In the genomic region with DNA sequence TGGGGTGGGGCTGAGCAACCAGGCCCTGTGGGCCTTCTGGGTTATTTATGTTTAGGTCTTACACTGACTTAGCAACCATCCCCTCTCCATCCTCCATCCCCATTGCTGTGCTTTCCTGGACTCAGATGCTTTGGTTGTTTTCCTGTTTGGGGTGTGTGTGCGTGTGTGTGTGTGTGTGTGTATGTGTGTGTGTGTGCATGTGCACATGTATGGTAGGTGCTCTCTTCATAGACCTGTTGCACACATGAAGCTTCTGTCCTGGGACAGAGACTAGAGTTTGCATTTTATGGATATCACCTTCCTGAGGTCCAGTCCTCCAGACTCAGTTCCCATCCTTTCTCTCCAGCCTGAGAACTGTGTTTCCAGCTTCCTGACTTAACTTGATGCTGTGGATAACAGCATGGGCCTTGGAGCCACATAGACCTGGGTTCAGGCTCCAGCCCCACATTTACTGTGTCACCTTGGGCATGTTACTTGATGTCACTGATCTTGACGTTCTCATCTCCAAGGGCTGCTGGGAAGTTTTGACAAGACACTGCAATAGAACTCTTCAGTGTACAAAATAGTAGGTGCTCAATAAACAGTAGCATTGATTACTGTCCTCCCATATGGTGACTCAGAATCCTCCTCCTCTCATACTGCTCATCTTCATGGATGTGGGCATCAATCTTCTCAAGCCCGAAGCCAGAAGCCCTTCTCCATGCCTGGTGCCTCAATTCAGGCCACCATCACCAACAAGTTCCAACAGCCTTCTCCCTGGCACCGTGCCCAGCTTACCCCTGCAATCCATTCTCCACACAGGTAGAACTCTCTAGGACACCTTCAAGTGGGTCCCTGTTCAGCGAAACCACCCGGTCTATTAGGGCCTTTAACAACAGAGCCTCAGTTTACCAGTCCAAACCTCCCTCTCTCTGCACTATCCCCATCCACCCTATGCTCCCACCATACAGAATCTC, we compare ENCODE assay signal across 12 cellular contexts.
DNase-seq lines count a peak whose midpoint lies in the region; ATAC-seq, FAIRE-seq and TF ChIP-seq lines count a peak whose summit lies in the region.
"Had no signal": no experiment of that assay in that cellular context is flagged by ENCODE, and none has a peak within 500 bp of the region (broad histone marks: within the 10 kb centered on the region; RNA-seq: fewer than 3 reads in every experiment).

No MANE protein-coding gene starts in this region.

- TF ChIP-seq POLR2A in adrenal gland (IDR thresholded peaks at IDR 0.05): no peak

- H3K9me3 ChIP-seq in astrocyte (ENCODE audit: insufficient read depth, low read depth, low read length) (no peaks in the 10 kb centered on the region), Karpas-422 (ENCODE audit: low read length) (no peaks in the 10 kb centered on the region), lower lobe of right lung (no peaks in the 10 kb centered on the region), adrenal gland (replicated peaks in 1 of 3) (no peaks in the 10 kb centered on the region)
- H3K9me3 ChIP-seq: esophagus muscularis mucosa, right atrium auricular region had no signal

- FAIRE-seq in astrocyte (lab: Jason Lieb, UNC): no peak

- intact Hi-C loops in lower lobe of right lung (cut with DNase I) (no loop called here), adrenal gland (cut with DNase I) (no loop called here)

- no peaks in the 10 kb centered on the region for H3K9me3 Mint-ChIP-seq in astrocyte (ENCODE audit: unreplicated experiment)
- no peaks in the 10 kb centered on the region for H3K9me3 Mint-ChIP-seq in naive thymus-derived CD8-positive, alpha-beta T cell
- H3K9me3 Mint-ChIP-seq: activated T-cell treated with anti-CD3 and anti-CD28 coated beads, Interleukin-2, amount 50 U/mL, for 4 hours had no signal

- no peak overlapping the region for H3K27ac ChIP-seq in astrocyte (ENCODE audit: low read depth, low read length)
- H3K27ac ChIP-seq in Karpas-422 (ENCODE audit: low read length): no peak overlapping the region
- H3K27ac ChIP-seq in lower lobe of right lung: no peak overlapping the region
- H3K27ac ChIP-seq in adrenal gland: no peak overlapping the region
- H3K27ac ChIP-seq: esophagus muscularis mucosa, right atrium auricular region had no signal

- WGBS in adrenal gland, 4 donors: 91 to 94% (median 92%) methylated on average over 6 of the region's 6 CpGs

- H3K79me2 ChIP-seq in astrocyte (ENCODE audit: insufficient read depth, low read length): peaks cover 6% of the 10 kb centered on the region
- H3K79me2 ChIP-seq in Karpas-422 (ENCODE audit: low read length): no peaks in the 10 kb centered on the region

- H3K4me1 ChIP-seq in astrocyte (ENCODE audit: insufficient read depth, low read length) (peaks cover 54% of the 10 kb centered on the region), Karpas-422 (ENCODE audit: low read length) (peaks cover 24% of the 10 kb centered on the region), lower lobe of right lung (peaks cover 19% of the 10 kb centered on the region), adrenal gland (replicated peaks in 1 of 2) (peaks cover 6 to 12% of the 10 kb centered on the region in 2 donors)

- H3K4me1 Mint-ChIP-seq in astrocyte (ENCODE audit: low read depth, unreplicated experiment): peaks cover 31% of the 10 kb centered on the region
- peaks cover 27 to 71% (median 69%) of the 10 kb centered on the region in 4 donors for H3K4me1 Mint-ChIP-seq in naive thymus-derived CD8-positive, alpha-beta T cell

- ATAC-seq in naive thymus-derived CD8-positive, alpha-beta T cell: no peak
- ATAC-seq in lower lobe of right lung: no peak

- H3K9me2 ChIP-seq in Karpas-422 (replicated peaks; ENCODE audit: insufficient read depth, low read length): no peaks in the 10 kb centered on the region

- H3K36me3 ChIP-seq in astrocyte (ENCODE audit: insufficient read depth, low read length) (no peaks in the 10 kb centered on the region), Karpas-422 (ENCODE audit: insufficient read depth, low read length) (no peaks in the 10 kb centered on the region), lower lobe of right lung (no peaks in the 10 kb centered on the region), adrenal gland (replicated peaks in 1 of 2) (no peaks in the 10 kb centered on the region)
- H3K36me3 ChIP-seq: esophagus muscularis mucosa, right atrium auricular region had no signal

- H3K27ac Mint-ChIP-seq in astrocyte (ENCODE audit: unreplicated experiment): peak overlapping the region; percentile 53
- H3K27ac Mint-ChIP-seq in naive thymus-derived CD8-positive, alpha-beta T cell: peak overlapping the region; percentile 6 to 85 (median 54)

- peak overlapping the region; percentile 66 for H3K4me3 Mint-ChIP-seq in astrocyte (ENCODE audit: unreplicated experiment)
- H3K4me3 Mint-ChIP-seq in naive thymus-derived CD8-positive, alpha-beta T cell: peak overlapping the region in 2 of 10 donors; percentile 16 to 22
- H3K4me3 Mint-ChIP-seq: activated T-cell treated with anti-CD3 and anti-CD28 coated beads, Interleukin-2, amount 50 U/mL, for 4 hours had no signal

- H2AFZ ChIP-seq in astrocyte (ENCODE audit: low read depth, low read length) (no peak overlapping the region), Karpas-422 (ENCODE audit: low read length) (no peak overlapping the region)

- TF ChIP-seq CTCF in astrocyte (IDR thresholded peaks at IDR 0.05; ENCODE audit: insufficient read depth, low read depth, low read length): no peak
- no peak for TF ChIP-seq CTCF in lower lobe of right lung (IDR thresholded peaks at IDR 0.05)
- TF ChIP-seq CTCF in adrenal gland (IDR thresholded peaks at IDR 0.05): no peak

- DNase-seq in ELF-1 (ENCODE audit: low read depth, low spot score) (peak; percentile 18), NCI-H226 (peak; percentile 13), astrocyte (ENCODE audit: low read depth) (no peak), Karpas-422 (no peak), lower lobe of right lung (no peak), adrenal gland (no peak)
- DNase-seq in naive thymus-derived CD8-positive, alpha-beta T cell: no peak
- DNase-seq: cerebellar nuclear complex, GOT3 had no signal

- no peak overlapping the region for H3K4me2 ChIP-seq in astrocyte (ENCODE audit: low read length)
- H3K4me2 ChIP-seq in Karpas-422 (ENCODE audit: low read depth, low read length, poor library complexity, severe bottlenecking): no peak overlapping the region

- no peaks in the 10 kb centered on the region for H3K36me3 Mint-ChIP-seq in astrocyte (ENCODE audit: low read depth, unreplicated experiment)
- no peaks in the 10 kb centered on the region for H3K36me3 Mint-ChIP-seq in naive thymus-derived CD8-positive, alpha-beta T cell

- POLR2A ChIA-PET in naive thymus-derived CD8-positive, alpha-beta T cell (lab: Charles Lee): no interaction called here

- H4K20me1 ChIP-seq in astrocyte (ENCODE audit: insufficient read depth, low read length) (peaks cover 2% of the 10 kb centered on the region), Karpas-422 (ENCODE audit: insufficient read depth, low read depth, low read length) (no peaks in the 10 kb centered on the region)

- H3K4me3 ChIP-seq in astrocyte (ENCODE audit: insufficient read depth, low read depth, low read length) (no peak overlapping the region), Karpas-422 (ENCODE audit: low read length) (no peak overlapping the region), lower lobe of right lung (no peak overlapping the region), adrenal gland (no peak overlapping the region)
- H3K4me3 ChIP-seq: esophagus muscularis mucosa, right atrium auricular region had no signal

- H3K27me3 ChIP-seq in astrocyte (ENCODE audit: insufficient read depth, low read length) (no peaks in the 10 kb centered on the region), Karpas-422 (ENCODE audit: low read length) (no peaks in the 10 kb centered on the region), lower lobe of right lung (ENCODE audit: low read depth) (no peaks in the 10 kb centered on the region), adrenal gland (no peaks in the 10 kb centered on the region)
- H3K27me3 ChIP-seq: esophagus muscularis mucosa, right atrium auricular region had no signal

- H3K9ac ChIP-seq in astrocyte (ENCODE audit: low read length) (peak overlapping the region; percentile 18), Karpas-422 (ENCODE audit: low read length) (no peak overlapping the region)

- H3K27me3 Mint-ChIP-seq in astrocyte (ENCODE audit: low read depth, unreplicated experiment): no peaks in the 10 kb centered on the region
- H3K27me3 Mint-ChIP-seq in naive thymus-derived CD8-positive, alpha-beta T cell: no peaks in the 10 kb centered on the region

Comparison
In these comparisons a context has a peak if more than half of its experiments do, and no peak if none do; other contexts are left out.
1. DNase-seq: peak in ELF-1 (single experiment) and NCI-H226 (single experiment); none in astrocyte (single experiment), naive thymus-derived CD8-positive, alpha-beta T cell (0 of 10), Karpas-422 (single experiment), lower lobe of right lung (single experiment) and adrenal gland (0 of 7).